ENCODE assay signal across 16 cellular contexts in the genomic region with DNA sequence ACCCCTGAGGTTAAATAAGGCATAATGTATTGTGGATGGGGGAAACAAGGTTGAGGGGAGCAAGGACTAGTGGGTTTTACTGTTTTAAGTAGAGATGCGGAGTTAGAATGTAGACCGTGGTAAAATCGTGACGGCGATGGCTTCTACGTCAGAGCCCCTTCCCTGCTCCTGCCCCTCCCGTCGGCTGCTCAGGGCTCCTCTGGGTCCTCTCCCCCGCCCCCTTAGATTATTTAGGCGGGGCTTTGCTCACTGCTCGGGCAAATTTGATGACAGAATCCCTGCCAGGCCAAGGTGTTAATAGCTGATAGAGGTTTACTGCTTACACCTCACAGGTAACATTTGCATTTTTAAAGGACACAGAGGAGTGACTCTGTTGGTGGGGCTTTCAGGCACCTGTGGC. TPM values are rescaled to one million over a fixed set of nuclear protein-coding genes. Genes with fewer than 3 reads are reported as not detected.
DNase-seq lines count a peak whose midpoint lies in the region; ATAC-seq lines count a peak whose summit lies in the region.
"Had no signal": no experiment of that assay in that cellular context is flagged by ENCODE, and none has a peak within 500 bp of the region (broad histone marks: within the 10 kb centered on the region; RNA-seq: fewer than 3 reads in every experiment).

No MANE protein-coding gene starts in this region.

- no peak overlapping the region for H3K9ac ChIP-seq in HUES48 (ENCODE audit: low read depth, low read length)

- peak overlapping the region in 6 of 7 donors; percentile 76 to 98 (median 88) for H3K4me3 Mint-ChIP-seq in CD8-positive, alpha-beta memory T cell
- peak overlapping the region in 6 of 10 donors; percentile 6 to 88 (median 65) for H3K4me3 Mint-ChIP-seq in naive thymus-derived CD8-positive, alpha-beta T cell

- peak overlapping the region; percentile 38 for H3K27ac ChIP-seq in CD8-positive, alpha-beta memory T cell (ENCODE audit: low read depth, low read length)
- no peak overlapping the region for H3K27ac ChIP-seq in HUES48 (ENCODE audit: low read depth, low read length)
- no peak overlapping the region for H3K27ac ChIP-seq in SJCRH30
- H3K27ac ChIP-seq: brain microvascular endothelial cell, spleen, VCaP had no signal

- peaks cover 14 to 19% of the 10 kb centered on the region in 2 donors for H3K27me3 Mint-ChIP-seq in CD8-positive, alpha-beta memory T cell
- H3K27me3 Mint-ChIP-seq in naive thymus-derived CD8-positive, alpha-beta T cell, result peaks cover 6 to 54% (median 30%) of the 10 kb centered on the region in 5 donors

- peaks cover 7% of the 10 kb centered on the region for H3K4me1 ChIP-seq in CD8-positive, alpha-beta memory T cell (ENCODE audit: insufficient read depth, low read length)
- H3K4me1 ChIP-seq in HUES48 (ENCODE audit: control insufficient read depth, insufficient read depth, low read length) (peaks cover 28% of the 10 kb centered on the region), SJCRH30 (no peaks in the 10 kb centered on the region)

- H3K4me1 Mint-ChIP-seq in CD8-positive, alpha-beta memory T cell, result peaks cover 26 to 27% (median 26%) of the 10 kb centered on the region in 3 donors
- H3K4me1 Mint-ChIP-seq in naive thymus-derived CD8-positive, alpha-beta T cell, result peaks cover 9 to 24% (median 17%) of the 10 kb centered on the region in 4 donors

- H3K36me3 Mint-ChIP-seq in CD8-positive, alpha-beta memory T cell, result no peaks in the 10 kb centered on the region
- peaks cover 0 to 2% (median 0%) of the 10 kb centered on the region in 3 donors for H3K36me3 Mint-ChIP-seq in naive thymus-derived CD8-positive, alpha-beta T cell

- ATAC-seq in naive thymus-derived CD8-positive, alpha-beta T cell, result peak; percentile 35 to 43
- ATAC-seq in HG03175 (IDR thresholded peaks at IDR 0.05; ENCODE audit: unreplicated experiment) (no peak), HG02623 (IDR thresholded peaks at IDR 0.05; ENCODE audit: unreplicated experiment) (no peak)
- ATAC-seq: SK-N-SH treated with all-trans-retinoic acid at 6 μM for 48 hours had no signal

- CTCF ChIA-PET in CD8-positive, alpha-beta memory T cell (lab: Charles Lee), result interaction anchor here (0.9 to 1.2 kb wide), 2 partner anchors 13 to 28 kb away, joined by 3 to 4 read pairs; no protein-coding TSS in a partner anchor

- POLR2A ChIA-PET in CD8-positive, alpha-beta memory T cell (lab: Charles Lee), result interaction anchor here (0.6 to 1.5 kb wide), 3 partner anchors 8 to 222 kb away, joined by 3 to 4 read pairs (median 3); a partner anchor contains a TSS
- POLR2A ChIA-PET in naive thymus-derived CD8-positive, alpha-beta T cell (lab: Charles Lee), result no interaction called here

- H3K27ac Mint-ChIP-seq in CD8-positive, alpha-beta memory T cell, result peak overlapping the region; percentile 32 to 97 (median 88)
- H3K27ac Mint-ChIP-seq in naive thymus-derived CD8-positive, alpha-beta T cell, result peak overlapping the region in 1 of 10 donors; percentile 90

- peaks cover 2% of the 10 kb centered on the region for H3K27me3 ChIP-seq in CD8-positive, alpha-beta memory T cell (ENCODE audit: insufficient read depth, low read length, poor library complexity, severe bottlenecking)
- H3K27me3 ChIP-seq in HUES48 (ENCODE audit: control insufficient read depth, insufficient read depth, low read length) (peaks cover 54% of the 10 kb centered on the region), SJCRH30 (no peaks in the 10 kb centered on the region)

- no peak overlapping the region for H3K4me3 ChIP-seq in CD8-positive, alpha-beta memory T cell (ENCODE audit: low read length)
- peak overlapping the region; percentile 79 for H3K4me3 ChIP-seq in HUES48 (ENCODE audit: low read depth, low read length)
- H3K4me3 ChIP-seq in SJCRH30, result no peak overlapping the region

- no peaks in the 10 kb centered on the region for H3K36me3 ChIP-seq in CD8-positive, alpha-beta memory T cell (ENCODE audit: insufficient read depth, low read length)
- no peaks in the 10 kb centered on the region for H3K36me3 ChIP-seq in HUES48 (ENCODE audit: control insufficient read depth, insufficient read depth, low read length)
- H3K36me3 ChIP-seq in SJCRH30, result no peaks in the 10 kb centered on the region
- H3K36me3 ChIP-seq: brain microvascular endothelial cell, spleen had no signal

- H3K9me3 ChIP-seq in CD8-positive, alpha-beta memory T cell (ENCODE audit: low read length), result no peaks in the 10 kb centered on the region
- H3K9me3 ChIP-seq in HUES48 (ENCODE audit: control insufficient read depth, insufficient read depth, low read length) (no peaks in the 10 kb centered on the region), SJCRH30 (replicated peaks) (no peaks in the 10 kb centered on the region)
- H3K9me3 ChIP-seq: spleen had no signal

- peak in 4 of 5 donors; percentile 5 to 71 (median 30) for DNase-seq in CD8-positive, alpha-beta memory T cell
- DNase-seq in cerebellum (ENCODE audit: low spot score), result peak; percentile 74
- DNase-seq in naive thymus-derived CD8-positive, alpha-beta T cell, result peak in 1 of 10 donors; percentile 4
- no peak for DNase-seq in SJCRH30
- DNase-seq in NCI-H1048 (lab: John Stamatoyannopoulos, UW), result no peak
- DNase-seq: AML-193; brain microvascular endothelial cell; effector CD4-positive, alpha-beta T cell; midbrain; spleen had no signal

- no peaks in the 10 kb centered on the region for H3K9me3 Mint-ChIP-seq in CD8-positive, alpha-beta memory T cell
- H3K9me3 Mint-ChIP-seq in naive thymus-derived CD8-positive, alpha-beta T cell, result peaks cover 0 to 4% (median 0%) of the 10 kb centered on the region in 9 donors

RNA-seq across cellular contexts. Expression of a gene that starts 2.3 kb away (rescaled TPM):
- under 1 TPM; 0.22 to 0.24 TPM for total RNA-seq in CD8-positive, alpha-beta memory T cell
- polyA plus RNA-seq in CD8-positive, alpha-beta memory T cell, result 0.21 TPM
- 10.5 TPM for total RNA-seq in cerebellum
- under 1 TPM; 0.11 to 0.13 TPM for total RNA-seq in naive thymus-derived CD8-positive, alpha-beta T cell
- polyA plus RNA-seq in naive thymus-derived CD8-positive, alpha-beta T cell, result under 1 TPM in 1 of 3 donors, not detected in 2; 0.10 TPM
- total RNA-seq in SJCRH30 (2014; rRNA removed; shearing (Covaris generic)), result 0.04 TPM in 1 of 2 replicates, not detected in the other
- total RNA-seq: subcutaneous adipose tissue had no signal

Comparison
In these comparisons a context has a peak if more than half of its experiments do, and no peak if none do; other contexts are left out.
1. DNase-seq: peak in CD8-positive, alpha-beta memory T cell (4 of 5) and cerebellum (single experiment); none in SJCRH30 (0 of 2) and NCI-H1048 (single experiment).
2. ATAC-seq: peak in naive thymus-derived CD8-positive, alpha-beta T cell (2 of 2); none in HG03175 (single experiment) and HG02623 (single experiment).